2 cellular contexts compared by ENCODE assay signal in the genomic region with DNA sequence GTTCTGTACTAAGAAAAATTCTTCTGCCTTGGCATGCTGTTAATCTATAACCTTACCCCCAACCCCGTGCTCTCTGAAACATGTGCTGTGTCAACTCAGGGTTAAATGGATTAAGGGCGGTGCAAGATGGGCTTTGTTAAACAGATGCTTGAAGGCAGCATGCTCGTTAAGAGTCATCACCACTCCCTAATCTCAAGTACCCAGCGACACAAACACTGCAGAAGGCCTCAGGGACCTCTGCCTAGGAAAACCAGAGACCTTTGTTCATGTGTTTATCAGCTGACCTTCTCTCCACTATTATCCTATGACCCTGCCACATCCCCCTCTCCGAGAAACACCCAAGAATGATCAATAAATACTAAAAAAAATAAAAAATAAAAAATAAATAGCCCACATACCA. TPM values are rescaled to one million over a fixed set of nuclear protein-coding genes. Genes with fewer than 3 reads are reported as not detected.
"Had no signal": no experiment of that assay in that cellular context is flagged by ENCODE, and none has a peak within 500 bp of the region (broad histone marks: within the 10 kb centered on the region; RNA-seq: fewer than 3 reads in every experiment).

No MANE protein-coding gene starts in this region.

RNA-seq across cellular contexts. Expression of a gene that starts 20.6 kb away (rescaled TPM):
- total RNA-seq: HT1080, IMR-90 had no signal
- polyA plus RNA-seq: IMR-90 had no signal
